Comparison of ENCODE assay signal across 9 cellular contexts in genomic region chr1:39657923-39658485, GRCh38. TPM values are rescaled to one million over a fixed set of nuclear protein-coding genes. Genes with fewer than 3 reads are reported as not detected.
DNase-seq lines count a peak whose midpoint lies in the region; ATAC-seq and TF ChIP-seq lines count a peak whose summit lies in the region.
"Had no signal": no experiment of that assay in that cellular context is flagged by ENCODE, and none has a peak within 500 bp of the region (broad histone marks: within the 10 kb centered on the region; RNA-seq: fewer than 3 reads in every experiment).

No MANE protein-coding gene starts in this region.

- H3K4me1 ChIP-seq in DOHH2 (ENCODE audit: control insufficient read depth, low read length) (peaks cover 10% of the 10 kb centered on the region), gastroesophageal sphincter (peaks cover 0 to 16% (median 0%) of the 10 kb centered on the region in 3 donors), trophoblast cell (ENCODE audit: control insufficient read depth in 1 of 2, insufficient read depth in 2 of 2, low read length in 2 of 2) (no peaks in the 10 kb centered on the region), aorta (ENCODE audit: control insufficient read depth in 1 of 2, insufficient read depth in 2 of 2, low read length in 2 of 2) (peaks cover 0 to 2% of the 10 kb centered on the region in 2 donors)

- H3K9me2 ChIP-seq in DOHH2 (replicated peaks; ENCODE audit: control insufficient read depth, low read length): no peaks in the 10 kb centered on the region

- H2AK5ac ChIP-seq in trophoblast cell (ENCODE audit: low read length): no peak overlapping the region

- H4K12ac ChIP-seq in trophoblast cell (ENCODE audit: low read depth, low read length): no peak overlapping the region

- H3K4ac ChIP-seq in trophoblast cell (ENCODE audit: low read depth, low read length): no peak overlapping the region

- intact Hi-C loops in activated T-helper 1 cell treated with anti-CD3 and anti-CD28 coated beads, Interleukin-12 subunit alpha, Interleukin-12 subunit beta, Interleukin-2, Interleukin-4 antibody, amounts not matched to agents 30 ng/mL and 10 ng/mL and 1 ng/mL, durations not matched to agents 14 hours and 24 hours and 36 hours (cut with micrococcal nuclease): loop anchor here (2.0 to 10.0 kb wide), 2 partner anchors 63 to 323 kb away; no protein-coding TSS in a partner anchor
- intact Hi-C loops in aorta (cut with DNase I): loop anchor here in 1 of 2 donors (5.0 kb wide), 1 partner anchor 59 kb away; no protein-coding TSS in a partner anchor

- H3K79me2 ChIP-seq in DOHH2 (ENCODE audit: control insufficient read depth, low read length) (no peaks in the 10 kb centered on the region), trophoblast cell (ENCODE audit: control insufficient read depth, insufficient read depth, low read length, poor library complexity) (no peaks in the 10 kb centered on the region)

- no peak for TF ChIP-seq EP300 in gastroesophageal sphincter (IDR thresholded peaks at IDR 0.05)

- no peak overlapping the region for H2BK12ac ChIP-seq in trophoblast cell (ENCODE audit: low read length)

- no peak overlapping the region for H3K4me3 Mint-ChIP-seq in activated T-helper 1 cell treated with anti-CD3 and anti-CD28 coated beads, Interleukin-12 subunit alpha, Interleukin-12 subunit beta, Interleukin-2, Interleukin-4 antibody, amounts not matched to agents 30 ng/mL and 10 ng/mL and 1 ng/mL, durations not matched to agents 14 hours and 24 hours and 36 hours
- H3K4me3 Mint-ChIP-seq: dendritic cell treated with granulocyte-macrophage colony-stimulating factor and Interleukin-4, amounts not matched to agents 40 ng/mL and 50 ng/mL, for 4 days had no signal

- H3K27ac ChIP-seq in DOHH2 (ENCODE audit: low read depth, low read length) (no peak overlapping the region), gastroesophageal sphincter (no peak overlapping the region), trophoblast cell (ENCODE audit: low read depth, low read length) (no peak overlapping the region), aorta (ENCODE audit: low read depth in 1 of 2, low read length in 2 of 2) (no peak overlapping the region)

- peaks cover 3% of the 10 kb centered on the region for H3K27me3 Mint-ChIP-seq in activated T-helper 1 cell treated with anti-CD3 and anti-CD28 coated beads, Interleukin-12 subunit alpha, Interleukin-12 subunit beta, Interleukin-2, Interleukin-4 antibody, amounts not matched to agents 30 ng/mL and 10 ng/mL and 1 ng/mL, durations not matched to agents 14 hours and 24 hours and 36 hours (ENCODE audit: insufficient read depth)

- peak overlapping the region; percentile 37 for H4K8ac ChIP-seq in trophoblast cell (ENCODE audit: low read depth, low read length)

- TF ChIP-seq CTCF in DOHH2 (IDR thresholded peaks at IDR 0.05; ENCODE audit: low read depth, low read length, poor library complexity, severe bottlenecking) (peak; percentile 96), gastroesophageal sphincter (IDR thresholded peaks at IDR 0.05) (peak in 3 of 4 experiments; percentile 40 to 66 (median 60))

- H4K91ac ChIP-seq in trophoblast cell (ENCODE audit: low read depth, low read length): no peak overlapping the region

- ATAC-seq in gastroesophageal sphincter (peak; percentile 55), aorta (ENCODE audit: low FRiP score) (no peak), HG03025 (IDR thresholded peaks at IDR 0.05; ENCODE audit: low FRiP score, unreplicated experiment) (no peak)

- 19 to 28% methylated on average over 3 to 6 of the region's 6 CpGs for WGBS in gastroesophageal sphincter (ENCODE audit: low coverage in 1 of 2), 2 donors
- no CpG with 5 or more reads among the region's 6 CpGs for WGBS in trophoblast cell (ENCODE audit: extremely low coverage, insufficient coverage, insufficient read length)
- WGBS in aorta, 2 donors: 21 to 25% methylated on average over 6 of the region's 6 CpGs

- peak overlapping the region; percentile 64 for H2AFZ ChIP-seq in trophoblast cell (ENCODE audit: insufficient read depth, low read length, poor library complexity)

- no peaks in the 10 kb centered on the region for H3K9me3 Mint-ChIP-seq in activated T-helper 1 cell treated with anti-CD3 and anti-CD28 coated beads, Interleukin-12 subunit alpha, Interleukin-12 subunit beta, Interleukin-2, Interleukin-4 antibody, amounts not matched to agents 30 ng/mL and 10 ng/mL and 1 ng/mL, durations not matched to agents 14 hours and 24 hours and 36 hours
- H3K9me3 Mint-ChIP-seq: dendritic cell treated with granulocyte-macrophage colony-stimulating factor and Interleukin-4, amounts not matched to agents 40 ng/mL and 50 ng/mL, for 4 days had no signal

- H2BK5ac ChIP-seq in trophoblast cell (ENCODE audit: low read depth, low read length, poor library complexity): no peak overlapping the region

- no peaks in the 10 kb centered on the region for H4K20me1 ChIP-seq in DOHH2 (ENCODE audit: control insufficient read depth, insufficient read depth, low read depth, low read length)

- no peaks in the 10 kb centered on the region for H3K79me1 ChIP-seq in trophoblast cell (ENCODE audit: low read length)

- H3K18ac ChIP-seq in trophoblast cell (ENCODE audit: low read length): no peak overlapping the region

- peaks cover 21% of the 10 kb centered on the region for H3K4me1 Mint-ChIP-seq in activated T-helper 1 cell treated with anti-CD3 and anti-CD28 coated beads, Interleukin-12 subunit alpha, Interleukin-12 subunit beta, Interleukin-2, Interleukin-4 antibody, amounts not matched to agents 30 ng/mL and 10 ng/mL and 1 ng/mL, durations not matched to agents 14 hours and 24 hours and 36 hours (ENCODE audit: low read depth)

- H3K4me3 ChIP-seq in DOHH2 (ENCODE audit: low read length) (peak overlapping the region; percentile 29; the same call in 1 of the 2 replicates), gastroesophageal sphincter (no peak overlapping the region), trophoblast cell (ENCODE audit: low read depth, low read length) (no peak overlapping the region), aorta (ENCODE audit: low read length in 2 of 2) (no peak overlapping the region)

- H3K4me2 ChIP-seq in DOHH2 (ENCODE audit: low read length): peak overlapping the region; percentile 57
- H3K4me2 ChIP-seq in trophoblast cell (ENCODE audit: low read length): no peak overlapping the region

- H3K36me3 Mint-ChIP-seq in activated T-helper 1 cell treated with anti-CD3 and anti-CD28 coated beads, Interleukin-12 subunit alpha, Interleukin-12 subunit beta, Interleukin-2, Interleukin-4 antibody, amounts not matched to agents 30 ng/mL and 10 ng/mL and 1 ng/mL, durations not matched to agents 14 hours and 24 hours and 36 hours (ENCODE audit: low read depth): no peaks in the 10 kb centered on the region

- no peaks in the 10 kb centered on the region for H3K36me3 ChIP-seq in DOHH2 (ENCODE audit: control insufficient read depth, low read length)
- no peaks in the 10 kb centered on the region for H3K36me3 ChIP-seq in gastroesophageal sphincter
- H3K36me3 ChIP-seq in trophoblast cell (ENCODE audit: control insufficient read depth in 1 of 2, insufficient read depth in 2 of 2, low read length in 2 of 2): no peaks in the 10 kb centered on the region
- H3K36me3 ChIP-seq in aorta (ENCODE audit: control insufficient read depth in 1 of 2, insufficient read depth in 2 of 2, low read length in 1 of 2): no peaks in the 10 kb centered on the region

- H3K14ac ChIP-seq in trophoblast cell (ENCODE audit: low read length): no peak overlapping the region

- DNase-seq in HUDEP-2 (lab: John Stamatoyannopoulos, UW; ENCODE audit: unreplicated experiment in 76 of 76) (peak in 62 of 76 experiments; percentile 1 to 72 (median 44)), RKO (ENCODE audit: low spot score) (peak; percentile 66), trophoblast cell (peak; percentile 55 to 80), aorta (peak; percentile 79 to 90)
- DNase-seq in activated T-helper 1 cell treated with anti-CD3 and anti-CD28 coated beads, Interleukin-12 subunit alpha, Interleukin-12 subunit beta, Interleukin-2, Interleukin-4 antibody, amounts not matched to agents 30 ng/mL and 10 ng/mL and 1 ng/mL, durations not matched to agents 14 hours and 24 hours and 36 hours (ENCODE audit: low spot score): peak; percentile 51

- peaks cover 14% of the 10 kb centered on the region for H3K27me3 ChIP-seq in DOHH2 (ENCODE audit: control insufficient read depth, low read length)
- peaks cover 21% of the 10 kb centered on the region for H3K27me3 ChIP-seq in gastroesophageal sphincter
- peaks cover 4% of the 10 kb centered on the region for H3K27me3 ChIP-seq in trophoblast cell (ENCODE audit: insufficient read depth, low read length)
- H3K27me3 ChIP-seq in aorta (ENCODE audit: control insufficient read depth in 1 of 2, insufficient read depth in 2 of 2, low read length in 1 of 2): no peaks in the 10 kb centered on the region

- H3K9me3 ChIP-seq in DOHH2 (ENCODE audit: control insufficient read depth, insufficient read depth, low read length): no peaks in the 10 kb centered on the region
- H3K9me3 ChIP-seq in gastroesophageal sphincter: no peaks in the 10 kb centered on the region
- no peaks in the 10 kb centered on the region for H3K9me3 ChIP-seq in trophoblast cell (ENCODE audit: insufficient read depth, low read depth, low read length)
- no peaks in the 10 kb centered on the region for H3K9me3 ChIP-seq in aorta (ENCODE audit: control insufficient read depth, low read length)

- TF ChIP-seq POLR2A in gastroesophageal sphincter (IDR thresholded peaks at IDR 0.05): no peak

- H3K27ac Mint-ChIP-seq in activated T-helper 1 cell treated with anti-CD3 and anti-CD28 coated beads, Interleukin-12 subunit alpha, Interleukin-12 subunit beta, Interleukin-2, Interleukin-4 antibody, amounts not matched to agents 30 ng/mL and 10 ng/mL and 1 ng/mL, durations not matched to agents 14 hours and 24 hours and 36 hours: peak overlapping the region; percentile 37
- H3K27ac Mint-ChIP-seq: dendritic cell treated with granulocyte-macrophage colony-stimulating factor and Interleukin-4, amounts not matched to agents 40 ng/mL and 50 ng/mL, for 4 days had no signal

- no peak overlapping the region for H2BK120ac ChIP-seq in trophoblast cell (ENCODE audit: insufficient read depth, low read length, poor library complexity)

- no peak overlapping the region for H3K9ac ChIP-seq in trophoblast cell (ENCODE audit: low read length)

- no peak overlapping the region for H3K23ac ChIP-seq in trophoblast cell (ENCODE audit: low read length)

- no peaks in the 10 kb centered on the region for H3F3A ChIP-seq in DOHH2 (ENCODE audit: control insufficient read depth, insufficient read depth)

RNA-seq across cellular contexts. Expression of gene NT5C1A, which starts 13.9 kb away (rescaled TPM):
- 2.8 TPM in 2 replicates for total RNA-seq in activated T-helper 1 cell treated with anti-CD3 and anti-CD28 coated beads, Interleukin-12 subunit alpha, Interleukin-12 subunit beta, Interleukin-2, Interleukin-4 antibody, amounts not matched to agents 30 ng/mL and 10 ng/mL and 1 ng/mL, durations not matched to agents 14 hours and 24 hours and 36 hours
- total RNA-seq in gastroesophageal sphincter: 1 to 10 TPM in 1 of 4 donors, not detected in 3; 1.1 TPM
- not detected in 2 replicates for polyA plus RNA-seq in trophoblast cell (2013)
- total RNA-seq in aorta: under 1 TPM in 1 of 2 donors, not detected in 1; 0.57 TPM
- under 1 TPM in 1 of 2 donors, not detected in 1; 0.46 TPM for polyA plus RNA-seq in aorta

RNA-seq across cellular contexts. Expression of gene HEYL, which starts 18.6 kb away (rescaled TPM):
- total RNA-seq in activated T-helper 1 cell treated with anti-CD3 and anti-CD28 coated beads, Interleukin-12 subunit alpha, Interleukin-12 subunit beta, Interleukin-2, Interleukin-4 antibody, amounts not matched to agents 30 ng/mL and 10 ng/mL and 1 ng/mL, durations not matched to agents 14 hours and 24 hours and 36 hours: 0.10 TPM in 2 replicates
- 1 to 10 TPM; 3.0 to 8.4 (median 6.0) TPM for total RNA-seq in gastroesophageal sphincter
- polyA plus RNA-seq in trophoblast cell (2013): 0.26 and 0.32 TPM in 2 replicates
- 10 to 100 TPM; 26.3 to 35.4 TPM for total RNA-seq in aorta
- polyA plus RNA-seq in aorta: 10 to 100 TPM; 24.2 to 68.6 TPM

RNA-seq across cellular contexts. Expression of gene HPCAL4, which starts 33.2 kb away (rescaled TPM):
- total RNA-seq in activated T-helper 1 cell treated with anti-CD3 and anti-CD28 coated beads, Interleukin-12 subunit alpha, Interleukin-12 subunit beta, Interleukin-2, Interleukin-4 antibody, amounts not matched to agents 30 ng/mL and 10 ng/mL and 1 ng/mL, durations not matched to agents 14 hours and 24 hours and 36 hours: 0.69 and 0.75 TPM in 2 replicates
- 1 to 10 TPM in 1 of 4 donors, under 1 TPM in 1, not detected in 2; 0.17 to 1.8 TPM for total RNA-seq in gastroesophageal sphincter
- 0.40 and 0.47 TPM in 2 replicates for polyA plus RNA-seq in trophoblast cell (2013)
- not detected for total RNA-seq in aorta
- polyA plus RNA-seq in aorta: not detected
